15 cellular contexts compared by ENCODE assay signal in the genomic region with DNA sequence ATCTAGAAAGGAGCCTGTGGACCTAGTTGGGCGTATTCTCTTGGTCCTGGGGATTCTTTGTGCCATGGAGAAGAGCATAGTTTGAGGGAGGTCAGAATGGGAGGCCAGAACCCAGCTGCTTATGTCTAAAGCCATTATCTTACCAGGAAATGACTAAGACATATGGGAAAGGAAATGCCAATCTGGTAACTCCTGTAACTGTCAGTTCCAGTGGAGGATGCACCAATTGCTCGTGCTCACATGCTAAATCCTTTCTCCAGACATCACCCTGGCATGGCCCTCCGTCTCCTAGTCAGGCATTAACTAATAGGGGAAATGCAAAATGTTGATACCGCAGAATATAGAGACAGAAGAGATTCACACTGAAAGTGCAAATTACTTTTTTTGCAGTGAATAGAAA.
DNase-seq lines count a peak whose midpoint lies in the region; ATAC-seq and TF ChIP-seq lines count a peak whose summit lies in the region.
"Had no signal": no experiment of that assay in that cellular context is flagged by ENCODE, and none has a peak within 500 bp of the region (broad histone marks: within the 10 kb centered on the region; RNA-seq: fewer than 3 reads in every experiment).

No MANE protein-coding gene starts in this region.

- H2AFZ ChIP-seq in Loucy (ENCODE audit: low read length): no peak overlapping the region
- no peak overlapping the region for H2AFZ ChIP-seq in mesenchymal stem cell (ENCODE audit: low read depth, low read length)

- H3K23ac ChIP-seq in mesenchymal stem cell (ENCODE audit: low read length in 2 of 2): no peak overlapping the region

- H3K4ac ChIP-seq in mesenchymal stem cell (ENCODE audit: low read depth in 1 of 2, low read length in 2 of 2): peak overlapping the region in 1 of 2 experiments; percentile 47

- no peaks in the 10 kb centered on the region for H4K20me1 ChIP-seq in Loucy (ENCODE audit: insufficient read depth, low read length, poor library complexity, severe bottlenecking)

- no peak overlapping the region for H3K14ac ChIP-seq in mesenchymal stem cell (ENCODE audit: low read length in 2 of 2)

- H3F3A ChIP-seq in Loucy (ENCODE audit: low read depth): no peaks in the 10 kb centered on the region

- H2AK5ac ChIP-seq in mesenchymal stem cell (ENCODE audit: low read length, severe bottlenecking): no peak overlapping the region

- DNase-seq in COLO829 (ENCODE audit: low spot score): peak; percentile 5
- DNase-seq in cardiac fibroblast (ENCODE audit: low read depth in 2 of 2): peak; percentile 27 to 72
- DNase-seq in mesenchymal stem cell: peak; percentile 61
- DNase-seq in epidermal melanocyte (ENCODE audit: insufficient read length, low spot score): no peak
- DNase-seq in KG1 (lab: John Stamatoyannopoulos, UW): no peak
- DNase-seq in occipital lobe (lab: John Stamatoyannopoulos, UW): no peak
- DNase-seq: activated B cell treated with CpG ODN at 0.5 μM for 24 hours; activated CD8-positive, alpha-beta memory T cell treated with anti-CD3 and anti-CD28 coated beads, Interleukin-2, amount 10 ng/mL, durations not matched to agents 7 days and 5 days; C1 segment of cervical spinal cord; effector memory CD4-positive, alpha-beta T cell; NCI-H1092 treated with DMSO at 0.1 percent for 48 hours; NCI-H2227 treated with DMSO at 0.1 percent for 48 hours; stimulated activated CD4-positive, alpha-beta T cell treated with anti-CD3 and anti-CD28 coated beads, Interleukin-15, amount 100 ng/mL, for 24 hours had no signal

- no peaks in the 10 kb centered on the region for H3K9me2 ChIP-seq in Loucy (replicated peaks; ENCODE audit: low read depth, low read length)

- peaks cover 13% of the 10 kb centered on the region for H3K4me1 ChIP-seq in Loucy (ENCODE audit: insufficient read depth, low read length, poor library complexity, severe bottlenecking)
- no peaks in the 10 kb centered on the region for H3K4me1 ChIP-seq in mesenchymal stem cell (ENCODE audit: control insufficient read depth, insufficient read depth, low read depth, low read length)

- H3K27ac ChIP-seq in mesenchymal stem cell (ENCODE audit: low read length, poor library complexity, severe bottlenecking): peak overlapping the region; percentile 46

- H3K4me3 ChIP-seq in Loucy (ENCODE audit: low read length, poor library complexity, severe bottlenecking) (no peak overlapping the region), cardiac fibroblast (replicated peaks in 1 of 2; ENCODE audit: low read depth in 2 of 2, low read length in 2 of 2) (no peak overlapping the region), mesenchymal stem cell (ENCODE audit: insufficient read depth in 1 of 2, low read depth in 1 of 2, low read length in 2 of 2) (no peak overlapping the region)

- H3K79me1 ChIP-seq in mesenchymal stem cell (replicated peaks; ENCODE audit: low read length, poor library complexity, severe bottlenecking): no peaks in the 10 kb centered on the region

- H2BK12ac ChIP-seq in mesenchymal stem cell (ENCODE audit: low read length in 2 of 2): no peak overlapping the region

- H3K9me3 ChIP-seq in Loucy (ENCODE audit: insufficient read depth, low read depth, low read length) (no peaks in the 10 kb centered on the region), mesenchymal stem cell (ENCODE audit: control insufficient read depth, low read length) (no peaks in the 10 kb centered on the region)

- H3K27me3 ChIP-seq in Loucy (ENCODE audit: insufficient read depth, low read length, poor library complexity, severe bottlenecking) (no peaks in the 10 kb centered on the region), mesenchymal stem cell (ENCODE audit: control insufficient read depth in 1 of 2, insufficient read depth in 1 of 2, low read length in 2 of 2) (no peaks in the 10 kb centered on the region)

- ATAC-seq in GM18517 (IDR thresholded peaks at IDR 0.05; ENCODE audit: unreplicated experiment): no peak
- ATAC-seq: activated CD8-positive, alpha-beta memory T cell treated with anti-CD3 and anti-CD28 coated beads, Interleukin-2, amount 10 ng/mL, durations not matched to agents 7 days and 5 days had no signal

- H3K9ac ChIP-seq in Loucy (ENCODE audit: low read depth, low read length, poor library complexity, severe bottlenecking) (no peak overlapping the region), mesenchymal stem cell (ENCODE audit: low read length) (no peak overlapping the region)

- no peak overlapping the region for H4K8ac ChIP-seq in mesenchymal stem cell (ENCODE audit: low read length)

- no peak overlapping the region for H2BK120ac ChIP-seq in mesenchymal stem cell (ENCODE audit: low read depth, low read length)

- no peak overlapping the region for H3K18ac ChIP-seq in mesenchymal stem cell (ENCODE audit: low read depth in 1 of 2, low read length in 2 of 2)

- H2BK15ac ChIP-seq in mesenchymal stem cell (ENCODE audit: low read depth, poor library complexity, severe bottlenecking): no peak overlapping the region

- H3K4me2 ChIP-seq in Loucy (ENCODE audit: low read depth, low read length, poor library complexity, severe bottlenecking): peak overlapping the region; percentile 18
- no peak overlapping the region for H3K4me2 ChIP-seq in mesenchymal stem cell (ENCODE audit: low read length, poor library complexity, severe bottlenecking)

- 23% methylated on average over 2 of the region's 4 CpGs for WGBS in mesenchymal stem cell

- no peaks in the 10 kb centered on the region for H3K79me2 ChIP-seq in Loucy (ENCODE audit: insufficient read depth, low read length)

- TF ChIP-seq CTCF in Loucy (conservative IDR thresholded peaks at IDR 0.05; ENCODE audit: low read length): no peak
- no peak for TF ChIP-seq CTCF in cardiac fibroblast (IDR thresholded peaks at IDR 0.05; ENCODE audit: low read depth, low read length)

- peak overlapping the region; percentile 14 for H4K91ac ChIP-seq in mesenchymal stem cell (ENCODE audit: low read length)

- no peak overlapping the region for H2BK5ac ChIP-seq in mesenchymal stem cell (ENCODE audit: low read depth, low read length, poor library complexity, severe bottlenecking)

- H3K36me3 ChIP-seq in Loucy (ENCODE audit: insufficient read depth, low read length) (no peaks in the 10 kb centered on the region), mesenchymal stem cell (ENCODE audit: control insufficient read depth in 1 of 2, insufficient read depth in 2 of 2, low read depth in 1 of 2, low read length in 2 of 2) (no peaks in the 10 kb centered on the region)

Comparison
In these comparisons a context has a peak if more than half of its experiments do, and no peak if none do; other contexts are left out.
1. DNase-seq: peak in COLO829 (single experiment), cardiac fibroblast (2 of 2) and mesenchymal stem cell (single experiment); none in epidermal melanocyte (single experiment), KG1 (single experiment) and occipital lobe (single experiment).